17 cellular contexts compared by ENCODE assay signal in genomic region chr5:143149759-143150158, GRCh38.
DNase-seq lines count a peak whose midpoint lies in the region; ATAC-seq and TF ChIP-seq lines count a peak whose summit lies in the region.
"Had no signal": no experiment of that assay in that cellular context is flagged by ENCODE, and none has a peak within 500 bp of the region (broad histone marks: within the 10 kb centered on the region; RNA-seq: fewer than 3 reads in every experiment).

No MANE protein-coding gene starts in this region.

- H2AFZ ChIP-seq in IMR-90 (replicated peaks; ENCODE audit: low read length, poor library complexity) (no peak overlapping the region), hepatocyte (no peak overlapping the region)
- H2AFZ ChIP-seq: GM23338 had no signal

- H4K20me1 ChIP-seq in IMR-90 (ENCODE audit: insufficient read depth, low read length) = no peaks in the 10 kb centered on the region
- no peaks in the 10 kb centered on the region for H4K20me1 ChIP-seq in hepatocyte (ENCODE audit: insufficient read depth, poor library complexity, severe bottlenecking)

- H3K9me3 Mint-ChIP-seq in natural killer cell treated with Interleukin-12 subunit alpha and Interleukin-12 subunit beta and Interleukin-15 and Interleukin-18, amount 100 ng/mL, for 72 hours = peaks cover 5% of the 10 kb centered on the region
- H3K9me3 Mint-ChIP-seq in natural killer cell = no peaks in the 10 kb centered on the region
- no peaks in the 10 kb centered on the region for H3K9me3 Mint-ChIP-seq in activated naive CD8-positive, alpha-beta T cell treated with anti-CD3 and anti-CD28 coated beads, Interleukin-2, amount 50 U/mL, for 24 hours
- no peaks in the 10 kb centered on the region for H3K9me3 Mint-ChIP-seq in activated CD8-positive, alpha-beta T cell treated with anti-CD3 and anti-CD28 coated beads, Interleukin-2, amount 10 ng/mL, durations not matched to agents 7 days and 5 days (ENCODE audit: insufficient read depth)
- H3K9me3 Mint-ChIP-seq: CD8-positive, alpha-beta T cell; GM23338 had no signal

- POLR2A ChIA-PET in IMR-90 (lab: Charles Lee; ENCODE audit: unreplicated experiment) = no interaction called here
- POLR2A ChIA-PET in activated CD8-positive, alpha-beta T cell treated with anti-CD3 and anti-CD28 coated beads, Interleukin-2, amount 10 ng/mL, durations not matched to agents 7 days and 5 days (lab: Charles Lee) = no interaction called here

- H3K4me3 ChIP-seq in IMR-90 (ENCODE audit: insufficient read depth, low read depth, low read length) (no peak overlapping the region), hepatocyte (no peak overlapping the region), MG63 (no peak overlapping the region)
- H3K4me3 ChIP-seq: BLaER1 treated with 17β-estradiol and CSF1 and Interleukin-3, amounts not matched to agents 10 nM and 100 nM; GM12878; GM23338 had no signal

- no peak overlapping the region for H3K56ac ChIP-seq in IMR-90 (ENCODE audit: extremely low read depth, insufficient read depth, low read length)

- no peak overlapping the region for H3K4me3 Mint-ChIP-seq in natural killer cell treated with Interleukin-12 subunit alpha and Interleukin-12 subunit beta and Interleukin-15 and Interleukin-18, amount 100 ng/mL, for 72 hours
- no peak overlapping the region for H3K4me3 Mint-ChIP-seq in natural killer cell
- no peak overlapping the region for H3K4me3 Mint-ChIP-seq in activated naive CD8-positive, alpha-beta T cell treated with anti-CD3 and anti-CD28 coated beads, Interleukin-2, amount 50 U/mL, for 24 hours
- no peak overlapping the region for H3K4me3 Mint-ChIP-seq in activated CD8-positive, alpha-beta T cell treated with anti-CD3 and anti-CD28 coated beads, Interleukin-2, amount 10 ng/mL, durations not matched to agents 7 days and 5 days
- H3K4me3 Mint-ChIP-seq: B cell; CD8-positive, alpha-beta T cell; GM23338 had no signal

- no peak overlapping the region for H2BK20ac ChIP-seq in IMR-90 (ENCODE audit: low read depth, low read length)

- H3K79me2 ChIP-seq in hepatocyte = no peaks in the 10 kb centered on the region

- H3K27me3 ChIP-seq in IMR-90 (ENCODE audit: control insufficient read depth, insufficient read depth, low read length) (no peaks in the 10 kb centered on the region), hepatocyte (no peaks in the 10 kb centered on the region), MG63 (no peaks in the 10 kb centered on the region)
- H3K27me3 ChIP-seq: BLaER1 treated with 17β-estradiol and CSF1 and Interleukin-3, amounts not matched to agents 10 nM and 100 nM had no signal

- H3K4me1 ChIP-seq in IMR-90 (ENCODE audit: control insufficient read depth, insufficient read depth, low read length) (peaks cover 17% of the 10 kb centered on the region), hepatocyte (ENCODE audit: insufficient read depth) (peaks cover 25% of the 10 kb centered on the region)

- in situ Hi-C loops in IMR-90 (cut with MboI; ENCODE audit: low sequenced_read_pairs) = no loop called here

- no peak overlapping the region for H2BK5ac ChIP-seq in IMR-90 (ENCODE audit: low read depth, low read length, poor library complexity, severe bottlenecking)

- TF ChIP-seq CTCF in natural killer cell (IDR thresholded peaks at IDR 0.05) = no peak
- TF ChIP-seq CTCF in IMR-90 (conservative IDR thresholded peaks at IDR 0.05; ENCODE audit: low read depth, low read length) = no peak
- no peak for TF ChIP-seq CTCF in hepatocyte (IDR thresholded peaks at IDR 0.05; ENCODE audit: poor library complexity)

- H4K5ac ChIP-seq in IMR-90 (ENCODE audit: low read depth, low read length) = no peak overlapping the region

- H3K79me1 ChIP-seq in IMR-90 (ENCODE audit: low read depth in 1 of 2, low read length in 2 of 2) = peaks cover 0 to 6% of the 10 kb centered on the region in 2 experiments; a peak in 1 of 4 replicates

- no peak overlapping the region for H3K23ac ChIP-seq in IMR-90 (ENCODE audit: low read depth, low read length)

- no peak overlapping the region; a peak in 1 of 4 replicates for H4K8ac ChIP-seq in IMR-90 (ENCODE audit: low read depth in 2 of 2, low read length in 2 of 2)

- no peak overlapping the region for H4K91ac ChIP-seq in IMR-90 (ENCODE audit: insufficient read depth, low read depth, low read length)

- H2BK120ac ChIP-seq in IMR-90 (ENCODE audit: low read depth, low read length) = no peak overlapping the region

- H2AK9ac ChIP-seq in IMR-90 (replicated peaks; ENCODE audit: low read depth, low read length, poor library complexity) = no peak overlapping the region

- no peaks in the 10 kb centered on the region for H3K9me3 ChIP-seq in IMR-90 (ENCODE audit: control insufficient read depth, insufficient read depth, low read length)
- no peaks in the 10 kb centered on the region for H3K9me3 ChIP-seq in hepatocyte (ENCODE audit: low read depth)
- H3K9me3 ChIP-seq in MG63 = no peaks in the 10 kb centered on the region; the same call in 1 of the 2 replicates
- H3K9me3 ChIP-seq: BLaER1 treated with 17β-estradiol and CSF1 and Interleukin-3, amounts not matched to agents 10 nM and 100 nM had no signal

- no peak overlapping the region for H3K18ac ChIP-seq in IMR-90 (ENCODE audit: low read depth, low read length)

- H3K36me3 Mint-ChIP-seq in natural killer cell treated with Interleukin-12 subunit alpha and Interleukin-12 subunit beta and Interleukin-15 and Interleukin-18, amount 100 ng/mL, for 72 hours = peaks cover 51% of the 10 kb centered on the region
- peaks cover 16% of the 10 kb centered on the region for H3K36me3 Mint-ChIP-seq in natural killer cell
- H3K36me3 Mint-ChIP-seq in activated naive CD8-positive, alpha-beta T cell treated with anti-CD3 and anti-CD28 coated beads, Interleukin-2, amount 50 U/mL, for 24 hours (ENCODE audit: low read depth) = peaks cover 22% of the 10 kb centered on the region
- peaks cover 26% of the 10 kb centered on the region for H3K36me3 Mint-ChIP-seq in activated CD8-positive, alpha-beta T cell treated with anti-CD3 and anti-CD28 coated beads, Interleukin-2, amount 10 ng/mL, durations not matched to agents 7 days and 5 days (ENCODE audit: low read depth)

- ATAC-seq in natural killer cell treated with Interleukin-12 subunit alpha and Interleukin-12 subunit beta and Interleukin-15 and Interleukin-18, amount 100 ng/mL, for 72 hours = peak in 1 of 2 donors; percentile 53
- ATAC-seq in natural killer cell (no peak), IMR-90 (ENCODE audit: low read depth) (no peak)
- no peak for ATAC-seq in activated naive CD8-positive, alpha-beta T cell treated with anti-CD3 and anti-CD28 coated beads, Interleukin-2, amount 50 U/mL, for 24 hours
- no peak for ATAC-seq in activated CD8-positive, alpha-beta T cell treated with anti-CD3 and anti-CD28 coated beads, Interleukin-2, amount 10 ng/mL, durations not matched to agents 7 days and 5 days
- ATAC-seq: CD8-positive, alpha-beta T cell; GM12878; GM23338 had no signal

- no peak overlapping the region for H3K14ac ChIP-seq in IMR-90 (replicated peaks; ENCODE audit: low read depth, low read length)

- peak overlapping the region; percentile 19 to 85 for H3K27ac Mint-ChIP-seq in natural killer cell treated with Interleukin-12 subunit alpha and Interleukin-12 subunit beta and Interleukin-15 and Interleukin-18, amount 100 ng/mL, for 72 hours
- no peak overlapping the region for H3K27ac Mint-ChIP-seq in natural killer cell
- H3K27ac Mint-ChIP-seq in activated naive CD8-positive, alpha-beta T cell treated with anti-CD3 and anti-CD28 coated beads, Interleukin-2, amount 50 U/mL, for 24 hours = no peak overlapping the region
- H3K27ac Mint-ChIP-seq in activated CD8-positive, alpha-beta T cell treated with anti-CD3 and anti-CD28 coated beads, Interleukin-2, amount 10 ng/mL, durations not matched to agents 7 days and 5 days = no peak overlapping the region
- H3K27ac Mint-ChIP-seq: B cell; CD8-positive, alpha-beta T cell; GM23338 had no signal

- H3K4me1 Mint-ChIP-seq in natural killer cell treated with Interleukin-12 subunit alpha and Interleukin-12 subunit beta and Interleukin-15 and Interleukin-18, amount 100 ng/mL, for 72 hours (ENCODE audit: low read depth in 2 of 2) = peaks cover 42 to 51% of the 10 kb centered on the region in 2 donors
- H3K4me1 Mint-ChIP-seq in natural killer cell = peaks cover 17 to 31% of the 10 kb centered on the region in 2 donors
- H3K4me1 Mint-ChIP-seq in activated naive CD8-positive, alpha-beta T cell treated with anti-CD3 and anti-CD28 coated beads, Interleukin-2, amount 50 U/mL, for 24 hours = peaks cover 15% of the 10 kb centered on the region
- H3K4me1 Mint-ChIP-seq in activated CD8-positive, alpha-beta T cell treated with anti-CD3 and anti-CD28 coated beads, Interleukin-2, amount 10 ng/mL, durations not matched to agents 7 days and 5 days (ENCODE audit: low read depth) = no peaks in the 10 kb centered on the region

- H3K27ac ChIP-seq in IMR-90 (ENCODE audit: insufficient read depth, low read length) (no peak overlapping the region), hepatocyte (peak overlapping the region; percentile 47), temporal lobe (ENCODE audit: low read depth, low read length) (peak overlapping the region; percentile 14)
- H3K27ac ChIP-seq: BLaER1 treated with 17β-estradiol and CSF1 and Interleukin-3, amounts not matched to agents 10 nM and 100 nM; HL-60 had no signal

- CTCF ChIA-PET in IMR-90 (lab: Yijun Ruan, JAX) = no interaction called here
- CTCF ChIA-PET in activated CD8-positive, alpha-beta T cell treated with anti-CD3 and anti-CD28 coated beads, Interleukin-2, amount 10 ng/mL, durations not matched to agents 7 days and 5 days (lab: Charles Lee) = no interaction called here

- no peak for TF ChIP-seq RAD21 in IMR-90 (IDR thresholded peaks at IDR 0.05; ENCODE audit: low read length)

- H2AK5ac ChIP-seq in IMR-90 (ENCODE audit: low read depth, low read length) = peak overlapping the region; percentile 80; the same call in 1 of the 2 replicates

- H3K9ac ChIP-seq in IMR-90 (ENCODE audit: low read depth, low read length) = no peak overlapping the region
- H3K9ac ChIP-seq: BLaER1 treated with 17β-estradiol and CSF1 and Interleukin-3, amounts not matched to agents 10 nM and 100 nM had no signal

- H3K36me3 ChIP-seq in IMR-90 (ENCODE audit: control insufficient read depth, insufficient read depth, low read length) = no peaks in the 10 kb centered on the region
- H3K36me3 ChIP-seq in hepatocyte (replicated peaks; ENCODE audit: insufficient read depth, low read depth) = no peaks in the 10 kb centered on the region
- no peaks in the 10 kb centered on the region for H3K36me3 ChIP-seq in MG63

- intact Hi-C loops in natural killer cell (cut with micrococcal nuclease) = no loop called here
- intact Hi-C loops in IMR-90 (cut with micrococcal nuclease) = loop anchor here (10.0 kb wide), 1 partner anchor 1015 kb away; no protein-coding TSS in a partner anchor

- 0 out of 2 replicates have a peak overlapping the region, but pooled peaks have one; percentile 51 for H3K4ac ChIP-seq in IMR-90 (ENCODE audit: low read depth, low read length)

- BruUV-seq in IMR-90 (replicated peaks; lab: Mats Ljungman, UMichigan) = no TSS peak

- TF ChIP-seq POLR2A in IMR-90 (IDR thresholded peaks at IDR 0.05; ENCODE audit: low read depth, low read length) = no peak

- DNase-seq in natural killer cell treated with Interleukin-12 subunit alpha and Interleukin-12 subunit beta and Interleukin-15 and Interleukin-18, amount 100 ng/mL, for 72 hours (ENCODE audit: low spot score) = no peak
- DNase-seq in natural killer cell = no peak
- no peak for DNase-seq in IMR-90
- no peak for DNase-seq in hepatocyte (ENCODE audit: low spot score)
- no peak for DNase-seq in activated naive CD8-positive, alpha-beta T cell treated with anti-CD3 and anti-CD28 coated beads, Interleukin-2, amount 50 U/mL, for 24 hours
- DNase-seq in MG63 = no peak
- no peak for DNase-seq in activated CD8-positive, alpha-beta T cell treated with anti-CD3 and anti-CD28 coated beads, Interleukin-2, amount 10 ng/mL, durations not matched to agents 7 days and 5 days
- DNase-seq: Calu3; CD8-positive, alpha-beta T cell; DMS79 treated with DMSO at 0.1 percent for 48 hours; HCEC 1CT had no signal

- H3K4me2 ChIP-seq in IMR-90 (ENCODE audit: low read depth, low read length) (no peak overlapping the region), hepatocyte (no peak overlapping the region)
- H3K4me2 ChIP-seq: BLaER1 treated with 17β-estradiol and CSF1 and Interleukin-3, amounts not matched to agents 10 nM and 100 nM; GM23338 had no signal

- dilution Hi-C loops in IMR-90 (cut with HindIII; ENCODE audit: low sequenced_read_pairs, unreplicated experiment) = no loop called here

- no peaks in the 10 kb centered on the region for H3K9me2 ChIP-seq in hepatocyte (replicated peaks; ENCODE audit: insufficient read depth)

- H3K9me1 ChIP-seq in IMR-90 (ENCODE audit: insufficient read depth, low read length) = peaks cover 17% of the 10 kb centered on the region; the same call in 1 of the 2 replicates

- peak overlapping the region; percentile 8; the same call in 1 of the 3 replicates for H2BK15ac ChIP-seq in IMR-90 (ENCODE audit: low read depth, low read length)

- no peaks in the 10 kb centered on the region for H3K27me3 Mint-ChIP-seq in natural killer cell treated with Interleukin-12 subunit alpha and Interleukin-12 subunit beta and Interleukin-15 and Interleukin-18, amount 100 ng/mL, for 72 hours
- no peaks in the 10 kb centered on the region for H3K27me3 Mint-ChIP-seq in natural killer cell (ENCODE audit: low read depth in 2 of 2)
- H3K27me3 Mint-ChIP-seq in activated naive CD8-positive, alpha-beta T cell treated with anti-CD3 and anti-CD28 coated beads, Interleukin-2, amount 50 U/mL, for 24 hours = no peaks in the 10 kb centered on the region
- no peaks in the 10 kb centered on the region for H3K27me3 Mint-ChIP-seq in activated CD8-positive, alpha-beta T cell treated with anti-CD3 and anti-CD28 coated beads, Interleukin-2, amount 10 ng/mL, durations not matched to agents 7 days and 5 days (ENCODE audit: low read depth)
- H3K27me3 Mint-ChIP-seq: B cell had no signal

Comparison
In these comparisons a context has a peak if more than half of its experiments do, and no peak if none do; other contexts are left out.
1. H3K27ac Mint-ChIP-seq: peak in natural killer cell treated with Interleukin-12 subunit alpha and Interleukin-12 subunit beta and Interleukin-15 and Interleukin-18, amount 100 ng/mL, for 72 hours (2 of 2); none in natural killer cell (0 of 2), activated naive CD8-positive, alpha-beta T cell treated with anti-CD3 and anti-CD28 coated beads, Interleukin-2, amount 50 U/mL, for 24 hours (single experiment) and activated CD8-positive, alpha-beta T cell treated with anti-CD3 and anti-CD28 coated beads, Interleukin-2, amount 10 ng/mL, durations not matched to agents 7 days and 5 days (single experiment).